In genomic region chr19:48210005-48210404, GRCh38 we compare ENCODE assay signal across 1 cellular context.
TF ChIP-seq lines count a peak whose summit lies in the region.

No MANE protein-coding gene starts in this region.

TF ChIP-seq in A549, 52 proteins besides CTCF, POLR2A, EP300 and RAD21 (continued from another document):
- no peak for TF ChIP-seq TFCP2L1 (CRISPR knock-in tag; IDR thresholded peaks at IDR 0.05)
- no peak for TF ChIP-seq RARB (CRISPR knock-in tag; IDR thresholded peaks at IDR 0.05)
- no peak for TF ChIP-seq TP53 (CRISPR knock-in tag; IDR thresholded peaks at IDR 0.05)
- no peak for TF ChIP-seq REST (IDR thresholded peaks at IDR 0.05)
- TF ChIP-seq ELK1 (IDR thresholded peaks at IDR 0.05; ENCODE audit: low read depth, low read length), result no peak
